Comparison of ENCODE assay signal across 1 cellular context in the genomic region with DNA sequence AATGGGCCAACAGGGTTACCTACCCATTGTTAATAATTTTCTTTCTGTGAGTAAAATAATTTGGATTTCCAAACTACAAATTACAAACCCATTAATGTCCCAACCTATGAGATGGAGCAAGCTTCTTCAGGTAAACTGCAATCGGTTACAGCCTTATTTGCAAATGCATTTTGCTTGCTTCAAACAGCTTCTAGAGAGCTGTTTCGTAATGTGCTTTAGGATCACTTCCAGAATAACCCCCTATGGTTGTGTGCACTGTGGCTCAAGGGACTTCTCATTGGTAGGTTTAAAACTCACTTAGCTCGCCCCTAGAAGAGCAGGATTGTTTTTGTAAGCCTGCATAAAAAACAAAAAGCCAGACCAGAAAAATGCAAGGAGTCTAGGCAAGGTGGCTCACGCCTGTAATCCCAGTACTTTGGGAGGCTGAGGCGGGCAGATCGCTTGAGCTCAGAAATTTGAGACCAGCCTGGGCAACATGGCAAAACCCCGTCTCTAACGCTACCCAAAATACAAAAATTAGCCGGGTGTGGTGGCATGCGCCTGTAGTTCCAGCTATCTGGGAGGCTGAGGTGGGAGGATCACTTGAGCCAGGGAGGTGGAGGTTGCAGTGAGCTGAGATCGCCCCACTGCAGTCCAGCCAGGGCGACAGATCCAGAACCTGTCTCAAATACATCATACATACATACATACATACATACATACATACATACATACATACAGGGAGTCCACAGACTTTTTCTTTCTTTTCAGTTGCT.
TF ChIP-seq lines count a peak whose summit lies in the region.

No MANE protein-coding gene starts in this region.

TF ChIP-seq in GM12878, 131 proteins besides CTCF, POLR2A, EP300 and RAD21 (continued from another document):
- TF ChIP-seq, protein P1, sequence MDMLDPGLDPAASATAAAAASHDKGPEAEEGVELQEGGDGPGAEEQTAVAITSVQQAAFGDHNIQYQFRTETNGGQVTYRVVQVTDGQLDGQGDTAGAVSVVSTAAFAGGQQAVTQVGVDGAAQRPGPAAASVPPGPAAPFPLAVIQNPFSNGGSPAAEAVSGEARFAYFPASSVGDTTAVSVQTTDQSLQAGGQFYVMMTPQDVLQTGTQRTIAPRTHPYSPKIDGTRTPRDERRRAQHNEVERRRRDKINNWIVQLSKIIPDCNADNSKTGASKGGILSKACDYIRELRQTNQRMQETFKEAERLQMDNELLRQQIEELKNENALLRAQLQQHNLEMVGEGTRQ (IDR thresholded peaks at IDR 0.05; ENCODE audit: borderline replicate concordance, low read depth, low read length) = no peak
- no peak for TF ChIP-seq BHLHE40 (IDR thresholded peaks at IDR 0.05; ENCODE audit: borderline replicate concordance in 1 of 2, low read depth in 2 of 2, low read length in 1 of 2)
- TF ChIP-seq FOXM1 (IDR thresholded peaks at IDR 0.05; ENCODE audit: low read depth, low read length) = no peak
- TF ChIP-seq MXI1 (IDR thresholded peaks at IDR 0.05; ENCODE audit: low read depth, low read length) = no peak
- no peak for TF ChIP-seq KLF5 (IDR thresholded peaks at IDR 0.05; ENCODE audit: partially characterized antibody)
- TF ChIP-seq, protein P2, sequence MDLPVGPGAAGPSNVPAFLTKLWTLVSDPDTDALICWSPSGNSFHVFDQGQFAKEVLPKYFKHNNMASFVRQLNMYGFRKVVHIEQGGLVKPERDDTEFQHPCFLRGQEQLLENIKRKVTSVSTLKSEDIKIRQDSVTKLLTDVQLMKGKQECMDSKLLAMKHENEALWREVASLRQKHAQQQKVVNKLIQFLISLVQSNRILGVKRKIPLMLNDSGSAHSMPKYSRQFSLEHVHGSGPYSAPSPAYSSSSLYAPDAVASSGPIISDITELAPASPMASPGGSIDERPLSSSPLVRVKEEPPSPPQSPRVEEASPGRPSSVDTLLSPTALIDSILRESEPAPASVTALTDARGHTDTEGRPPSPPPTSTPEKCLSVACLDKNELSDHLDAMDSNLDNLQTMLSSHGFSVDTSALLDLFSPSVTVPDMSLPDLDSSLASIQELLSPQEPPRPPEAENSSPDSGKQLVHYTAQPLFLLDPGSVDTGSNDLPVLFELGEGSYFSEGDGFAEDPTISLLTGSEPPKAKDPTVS (IDR thresholded peaks at IDR 0.05; ENCODE audit: low read depth, low read length) = no peak
- no peak for TF ChIP-seq RAD51 (IDR thresholded peaks at IDR 0.05)
- no peak for TF ChIP-seq BMI1 (IDR thresholded peaks at IDR 0.05; ENCODE audit: borderline replicate concordance)
